22 cellular contexts compared by ENCODE assay signal in genomic region chr7:102095933-102096332, GRCh38.
DNase-seq lines count a peak whose midpoint lies in the region; ATAC-seq, FAIRE-seq and TF ChIP-seq lines count a peak whose summit lies in the region.
"Had no signal": no experiment of that assay in that cellular context is flagged by ENCODE, and none has a peak within 500 bp of the region (broad histone marks: within the 10 kb centered on the region; RNA-seq: fewer than 3 reads in every experiment).

No MANE protein-coding gene starts in this region.

- DNase-seq in cardiac septum (ENCODE audit: low spot score) = peak; percentile 12
- DNase-seq in heart right ventricle = no peak
- DNase-seq in esophagus muscularis mucosa (ENCODE audit: extremely low spot score) = peak; percentile 72
- peak; percentile 48 for DNase-seq in osteocyte (ENCODE audit: extremely low spot score, unreplicated experiment)
- DNase-seq in SKM-1 treated with dmso at 0.1 percent for 144 hours (lab: John Stamatoyannopoulos, UW; ENCODE audit: unreplicated experiment) = no peak
- no peak for DNase-seq in D721Med (ENCODE audit: insufficient read length, low spot score)
- DNase-seq: Calu3; CD4-positive, alpha-beta T cell; MV-4-11; NCI-H187; NCI-H2227 treated with DMSO at 0.1 percent for 48 hours; NCI-H510A treated with DMSO at 0.1 percent for 48 hours; NCI-H82; RPMI8226; SHP77 treated with DMSO at 0.1 percent for 48 hours had no signal

- no peaks in the 10 kb centered on the region for H3K4me1 Mint-ChIP-seq in osteocyte (ENCODE audit: unreplicated experiment)

- no peak overlapping the region for H3K27ac ChIP-seq in heart right ventricle
- H3K27ac ChIP-seq in esophagus muscularis mucosa (replicated peaks in 1 of 4) = no peak overlapping the region
- H3K27ac ChIP-seq: KMS-11 had no signal

- H3K27me3 ChIP-seq in heart right ventricle = no peaks in the 10 kb centered on the region
- H3K27me3 ChIP-seq in esophagus muscularis mucosa = no peaks in the 10 kb centered on the region

- 87 to 89% methylated on average over 13 of the region's 13 CpGs for whole genome bisulfite sequencing in heart right ventricle, 2 donors
- 98% methylated on average over 4 of the region's 13 CpGs for WGBS in esophagus muscularis mucosa

- no peak for TF ChIP-seq POLR2A in esophagus muscularis mucosa (IDR thresholded peaks at IDR 0.05; ENCODE audit: low read depth)

- H3K27me3 Mint-ChIP-seq in osteocyte (ENCODE audit: unreplicated experiment) = no peaks in the 10 kb centered on the region
- H3K27me3 Mint-ChIP-seq: CD4-positive, alpha-beta T cell had no signal

- H3K9me3 Mint-ChIP-seq in osteocyte (ENCODE audit: unreplicated experiment) = no peaks in the 10 kb centered on the region
- H3K9me3 Mint-ChIP-seq: CD4-positive, alpha-beta T cell had no signal

- TF ChIP-seq EP300 in esophagus muscularis mucosa (IDR thresholded peaks at IDR 0.05) = no peak

- H3K4me3 ChIP-seq in heart right ventricle = no peak overlapping the region
- H3K4me3 ChIP-seq in esophagus muscularis mucosa = no peak overlapping the region

- ATAC-seq in heart right ventricle (no peak), GM21529 (IDR thresholded peaks at IDR 0.05; ENCODE audit: unreplicated experiment) (no peak)
- ATAC-seq in activated CD4-positive, CD25-positive, alpha-beta regulatory T cell treated with anti-CD3 and anti-CD28 coated beads, Interleukin-2, amount 50 U/mL, for 24 hours = no peak

- H3K27ac Mint-ChIP-seq in osteocyte (ENCODE audit: unreplicated experiment) = no peak overlapping the region
- H3K27ac Mint-ChIP-seq: CD4-positive, alpha-beta T cell had no signal

- no peak overlapping the region for H3K4me3 Mint-ChIP-seq in osteocyte (ENCODE audit: unreplicated experiment)
- H3K4me3 Mint-ChIP-seq: CD4-positive, alpha-beta T cell had no signal

- H3K4me1 ChIP-seq in heart right ventricle = peaks cover 0 to 20% (median 8%) of the 10 kb centered on the region in 9 donors
- H3K4me1 ChIP-seq in esophagus muscularis mucosa = peaks cover 0 to 12% (median 0%) of the 10 kb centered on the region in 4 donors

- intact Hi-C loops in cardiac septum (cut with DNase I) (no loop called here), heart right ventricle (cut with DNase I) (no loop called here), esophagus muscularis mucosa (cut with DNase I) (no loop called here)

- H3K36me3 Mint-ChIP-seq in osteocyte (ENCODE audit: unreplicated experiment) = peaks cover 9% of the 10 kb centered on the region

- TF ChIP-seq CTCF in heart right ventricle (IDR thresholded peaks at IDR 0.05) (no peak), esophagus muscularis mucosa (IDR thresholded peaks at IDR 0.05) (no peak), osteocyte (IDR thresholded peaks at IDR 0.05) (no peak), D721Med (IDR thresholded peaks at IDR 0.05; ENCODE audit: insufficient read depth, missing control alignments) (no peak)

- FAIRE-seq in D721Med (lab: Jason Lieb, UNC) = no peak
- FAIRE-seq: A204.1, GM12892, GM18507, H54 had no signal

- H3K9me3 ChIP-seq in heart right ventricle (no peaks in the 10 kb centered on the region), esophagus muscularis mucosa (no peaks in the 10 kb centered on the region)

- H3K36me3 ChIP-seq in heart right ventricle (peaks cover 0 to 43% (median 11%) of the 10 kb centered on the region in 9 donors), esophagus muscularis mucosa (peaks cover 6 to 36% (median 22%) of the 10 kb centered on the region in 4 donors)

Comparison
In these comparisons a context has a peak if more than half of its experiments do, and no peak if none do; other contexts are left out.
1. DNase-seq: peak in cardiac septum (single experiment), esophagus muscularis mucosa (single experiment) and osteocyte (single experiment); none in heart right ventricle (0 of 2), SKM-1 treated with dmso at 0.1 percent for 144 hours (single experiment) and D721Med (single experiment).